ENCODE assay signal across 8 cellular contexts in the genomic region with DNA sequence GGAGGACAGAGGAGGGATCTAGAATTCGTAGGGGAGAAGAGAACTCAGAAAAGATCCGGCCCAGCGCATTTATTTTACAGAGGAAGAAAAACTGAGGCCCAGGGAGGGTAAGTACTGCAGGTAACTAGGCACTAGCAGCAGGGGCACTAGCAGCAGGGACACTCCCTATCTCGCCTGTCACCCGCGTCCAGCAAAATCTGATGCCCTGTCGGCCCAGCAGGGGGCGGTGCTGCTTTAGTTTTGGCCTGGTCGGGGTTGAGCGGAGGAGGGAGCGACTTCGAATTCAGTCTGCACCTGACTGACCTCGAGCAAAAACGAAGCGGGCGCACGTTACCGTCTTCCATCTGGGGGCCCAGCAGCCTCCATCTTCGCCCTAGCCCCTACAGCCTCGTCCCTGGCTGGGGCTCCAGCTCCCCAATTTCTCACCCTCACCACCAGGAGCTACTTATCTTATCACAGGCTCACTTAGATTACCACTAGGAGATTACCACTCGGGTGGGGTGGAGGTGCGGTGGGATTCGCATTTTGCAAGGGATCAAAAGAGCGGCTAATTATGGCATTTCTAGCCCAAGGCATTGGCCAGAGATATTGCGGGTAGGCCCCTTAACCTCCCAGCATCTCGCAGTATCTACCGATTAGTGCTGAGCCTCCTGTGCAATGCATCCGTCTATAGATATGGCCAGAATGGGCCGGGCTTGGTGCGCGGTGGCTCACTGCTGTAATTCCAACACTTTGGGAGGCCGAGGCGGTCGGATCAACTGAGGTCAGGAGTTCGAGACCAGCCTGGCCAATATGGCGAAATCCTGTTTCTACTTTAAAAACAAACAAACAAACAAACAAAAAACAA.
A peak's percentile ranks its signal among the peaks of the same experiment; 100 is the strongest.
DNase-seq lines count a peak whose midpoint lies in the region; ATAC-seq, FAIRE-seq and TF ChIP-seq lines count a peak whose summit lies in the region.

No MANE protein-coding gene starts in this region.

- ATAC-seq in GM18907 (IDR thresholded peaks at IDR 0.05; ENCODE audit: unreplicated experiment) (peak; percentile 96), HG03196 (IDR thresholded peaks at IDR 0.05; ENCODE audit: unreplicated experiment) (peak; percentile 95)
- ATAC-seq in central memory CD8-positive, alpha-beta T cell (replicated peaks; ENCODE audit: extremely low read depth, poor library complexity, severe bottlenecking) = peak; percentile 83

- H3K27ac Mint-ChIP-seq in central memory CD8-positive, alpha-beta T cell (ENCODE audit: low read depth) = peak overlapping the region; percentile 93

- CTCF ChIA-PET in AG04449 (lab: Yijun Ruan, JAX) = interaction anchor here (0.8 to 3.4 kb wide), 12 partner anchors 9 to 588 kb away, joined by 3 to 14 read pairs (median 4); no protein-coding TSS in a partner anchor

- POLR2A ChIA-PET in AG04449 (lab: Yijun Ruan, JAX) = no interaction called here

- DNase-seq in AG04449 (ENCODE audit: low read depth, low spot score) (peak; percentile 5), NCI-H2227 treated with DMSO at 0.1 percent for 48 hours (lab: John Stamatoyannopoulos, UW) (peak; percentile 94)
- peak; percentile 77 to 88 (median 82) for DNase-seq in activated CD4-positive, CD25-positive, alpha-beta regulatory T cell (lab: John Stamatoyannopoulos, UW)
- peak; percentile 98 to 99 for DNase-seq in central memory CD8-positive, alpha-beta T cell (ENCODE audit: low spot score in 2 of 2)
- DNase-seq in stimulated activated CD4-positive, alpha-beta T cell treated with anti-CD3 and anti-CD28 coated beads, Interleukin-12 subunit alpha, Interleukin-12 subunit beta, amount 100 ng/mL, for 24 hours (ENCODE audit: low read depth in 2 of 2) = peak; percentile 85 to 90

- H3K4me1 Mint-ChIP-seq in central memory CD8-positive, alpha-beta T cell = peaks cover 77% of the 10 kb centered on the region

- no peaks in the 10 kb centered on the region for H3K27me3 Mint-ChIP-seq in central memory CD8-positive, alpha-beta T cell

- peak overlapping the region; percentile 46 for H3K4me3 ChIP-seq in AG04449 (ENCODE audit: low read depth, low read length)

- peak; percentile 64 for FAIRE-seq in islet of Langerhans (lab: Jason Lieb, UNC)

- TF ChIP-seq CTCF in AG04449 (IDR thresholded peaks at IDR 0.05; ENCODE audit: insufficient read depth, low read length, missing control alignments) = peak; percentile 94

- H3K9me3 Mint-ChIP-seq in central memory CD8-positive, alpha-beta T cell = no peaks in the 10 kb centered on the region

- peak overlapping the region; percentile 87 for H3K4me3 Mint-ChIP-seq in central memory CD8-positive, alpha-beta T cell

- peaks cover 27% of the 10 kb centered on the region for H3K36me3 Mint-ChIP-seq in central memory CD8-positive, alpha-beta T cell (ENCODE audit: insufficient read depth)

Comparison
In these comparisons a context has a peak if more than half of its experiments do, and no peak if none do; other contexts are left out.
1. Peak in every context shown above with its lines: DNase-seq, ATAC-seq and H3K4me3 ChIP-seq.
2. DNase-seq: peak in every context shown above with its lines; median percentile 98 in central memory CD8-positive, alpha-beta T cell; 94 in NCI-H2227 treated with DMSO at 0.1 percent for 48 hours; 88 in stimulated activated CD4-positive, alpha-beta T cell treated with anti-CD3 and anti-CD28 coated beads, Interleukin-12 subunit alpha, Interleukin-12 subunit beta, amount 100 ng/mL, for 24 hours; 82 in activated CD4-positive, CD25-positive, alpha-beta regulatory T cell; 5 in AG04449.